ENCODE assay signal across 9 cellular contexts in the genomic region with DNA sequence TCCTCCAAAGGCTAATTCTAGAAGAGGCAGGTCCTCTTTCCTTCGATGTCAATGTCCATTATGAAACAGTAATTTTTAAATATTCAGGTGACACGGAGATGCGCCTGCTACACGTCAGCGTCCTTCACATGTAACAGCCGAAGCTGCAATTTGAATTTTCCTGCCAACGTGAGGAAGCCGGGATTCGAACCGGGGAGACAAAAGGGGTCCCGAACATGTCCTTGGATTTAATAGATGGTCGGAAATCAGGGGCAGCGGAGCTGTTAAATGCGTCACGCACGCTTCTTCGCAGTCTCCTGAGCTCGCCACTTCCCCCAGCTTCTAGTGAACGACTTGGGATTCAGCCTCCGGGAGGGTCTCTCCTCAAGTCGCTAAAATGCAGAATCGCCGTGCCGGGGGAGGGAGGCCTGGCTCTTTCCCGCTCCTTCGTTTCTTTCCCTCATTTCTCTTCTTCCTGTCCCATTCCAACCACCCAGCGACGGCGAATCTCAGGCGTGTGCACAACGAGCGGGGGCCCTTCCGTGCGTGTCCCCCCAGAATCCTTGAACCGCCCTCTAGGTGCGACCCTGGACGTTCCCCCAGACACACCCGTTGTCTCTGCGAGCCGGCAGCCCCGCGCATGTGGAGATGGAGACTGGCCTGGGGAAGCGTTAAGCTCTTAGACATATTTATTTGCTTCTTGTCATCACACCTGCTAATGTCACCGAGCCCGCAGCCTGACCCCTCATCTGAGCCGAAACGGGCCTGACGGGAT. TPM values are rescaled to one million over a fixed set of nuclear protein-coding genes. Genes with fewer than 3 reads are reported as not detected.
DNase-seq lines count a peak whose midpoint lies in the region; ATAC-seq and TF ChIP-seq lines count a peak whose summit lies in the region.
"Had no signal": no experiment of that assay in that cellular context is flagged by ENCODE, and none has a peak within 500 bp of the region (broad histone marks: within the 10 kb centered on the region; RNA-seq: fewer than 3 reads in every experiment).

No MANE protein-coding gene starts in this region.

- H2BK12ac ChIP-seq in H9 (ENCODE audit: insufficient read length, low read depth, low read length), result no peak overlapping the region

- no peaks in the 10 kb centered on the region for H3K9me3 Mint-ChIP-seq in CD4-positive, alpha-beta T cell
- peaks cover 0 to 4% of the 10 kb centered on the region in 2 experiments; a peak in 2 of 5 replicates for H3K9me3 Mint-ChIP-seq in H9
- H3K9me3 Mint-ChIP-seq in naive thymus-derived CD4-positive, alpha-beta T cell, result peaks cover 0 to 5% (median 0%) of the 10 kb centered on the region in 11 donors

- peaks cover 27% of the 10 kb centered on the region for H3K23me2 ChIP-seq in H9 (ENCODE audit: insufficient read length, low read depth, low read length, poor library complexity, severe bottlenecking)

- no peak overlapping the region for H3K23ac ChIP-seq in H9 (ENCODE audit: insufficient read length, low read depth, low read length)

- H4K91ac ChIP-seq in H9 (ENCODE audit: insufficient read length, low read depth, low read length), result no peak overlapping the region

- H3K4me1 ChIP-seq in H9 (ENCODE audit: insufficient read depth, low read length), result no peaks in the 10 kb centered on the region; the same call in 1 of the 2 replicates
- peaks cover 22 to 35% of the 10 kb centered on the region in 2 donors for H3K4me1 ChIP-seq in naive thymus-derived CD4-positive, alpha-beta T cell (ENCODE audit: control insufficient read depth in 2 of 2, insufficient read depth in 2 of 2, low read length in 2 of 2)

- H2AK5ac ChIP-seq in H9 (ENCODE audit: insufficient read length, low read length), result no peak overlapping the region

- H3K36me3 ChIP-seq in naive thymus-derived CD4-positive, alpha-beta T cell (ENCODE audit: control insufficient read depth in 2 of 3, insufficient read depth in 3 of 3, low read length in 3 of 3), result no peaks in the 10 kb centered on the region

- H4K20me1 ChIP-seq in H9 (ENCODE audit: control insufficient read depth, insufficient read depth, insufficient read length), result no peaks in the 10 kb centered on the region

- H3K4me2 ChIP-seq in H9 (ENCODE audit: insufficient read depth, insufficient read length, low read length), result peak overlapping the region; percentile 44

- peaks cover 6% of the 10 kb centered on the region for H3K36me3 Mint-ChIP-seq in CD4-positive, alpha-beta T cell (ENCODE audit: low read depth)
- no peaks in the 10 kb centered on the region for H3K36me3 Mint-ChIP-seq in H9 (ENCODE audit: insufficient read depth in 1 of 3, low read depth in 3 of 3)
- H3K36me3 Mint-ChIP-seq in naive thymus-derived CD4-positive, alpha-beta T cell, result no peaks in the 10 kb centered on the region

- no peak overlapping the region for H2BK5ac ChIP-seq in H9 (ENCODE audit: insufficient read length, low read length)

- H3K56ac ChIP-seq in H9 (ENCODE audit: insufficient read length, low read depth, low read length), result no peak overlapping the region

- H2BK20ac ChIP-seq in H9 (ENCODE audit: low read depth, low read length, poor library complexity, severe bottlenecking), result no peak overlapping the region

- no peak overlapping the region for H4K5ac ChIP-seq in H9 (ENCODE audit: insufficient read length, low read depth, low read length)

- no peak overlapping the region for H3K18ac ChIP-seq in H9 (ENCODE audit: insufficient read length, low read depth, low read length)

- H3K4me1 Mint-ChIP-seq in CD4-positive, alpha-beta T cell (ENCODE audit: low read depth), result peaks cover 58% of the 10 kb centered on the region
- peaks cover 38 to 46% of the 10 kb centered on the region in 2 experiments for H3K4me1 Mint-ChIP-seq in H9
- H3K4me1 Mint-ChIP-seq in naive thymus-derived CD4-positive, alpha-beta T cell, result peaks cover 33 to 61% (median 52%) of the 10 kb centered on the region in 7 donors

- no peak overlapping the region for H3K27ac ChIP-seq in CD4-positive, alpha-beta T cell (ENCODE audit: low read depth, low read length)
- no peak overlapping the region for H3K27ac ChIP-seq in H9 (ENCODE audit: insufficient read length, low read depth, low read length)
- H3K27ac ChIP-seq in naive thymus-derived CD4-positive, alpha-beta T cell (ENCODE audit: low read depth, low read length), result no peak overlapping the region

- no peak overlapping the region for H4K8ac ChIP-seq in H9 (replicated peaks; ENCODE audit: insufficient read length, low read depth, low read length)

- intact Hi-C loops in CD4-positive, alpha-beta T cell (cut with DNase I, micrococcal nuclease), result loop anchor here in 1 of 2 experiments (10.0 kb wide), 1 partner anchor 836 kb away; no protein-coding TSS in a partner anchor
- intact Hi-C loops in naive thymus-derived CD4-positive, alpha-beta T cell (cut with micrococcal nuclease), result loop anchor here (5.0 to 10.0 kb wide), 2 partner anchors 639 to 1456 kb away; a partner anchor contains a TSS

- H3K79me2 ChIP-seq in H9 (ENCODE audit: insufficient read depth, low read length), result no peaks in the 10 kb centered on the region

- no peak for TF ChIP-seq CTCF in CD4-positive, alpha-beta T cell (IDR thresholded peaks at IDR 0.05)
- TF ChIP-seq CTCF in H9 (conservative IDR thresholded peaks at IDR 0.05), result no peak

- no peak overlapping the region for H2BK15ac ChIP-seq in H9 (ENCODE audit: low read depth, low read length)

- H3K27me3 Mint-ChIP-seq in CD4-positive, alpha-beta T cell, result peaks cover 72% of the 10 kb centered on the region
- H3K27me3 Mint-ChIP-seq in H9 (ENCODE audit: low read depth), result peaks cover 84% of the 10 kb centered on the region
- H3K27me3 Mint-ChIP-seq in naive thymus-derived CD4-positive, alpha-beta T cell, result peaks cover 59 to 70% (median 64%) of the 10 kb centered on the region in 5 donors

- H3K79me1 ChIP-seq in H9 (ENCODE audit: insufficient read depth, low read depth, low read length, poor library complexity, severe bottlenecking), result no peaks in the 10 kb centered on the region

- no peaks in the 10 kb centered on the region for H3K9me3 ChIP-seq in CD4-positive, alpha-beta T cell (ENCODE audit: control insufficient read depth, low read length)
- no peaks in the 10 kb centered on the region for H3K9me3 ChIP-seq in H9 (ENCODE audit: control insufficient read depth, low read depth, low read length)
- no peaks in the 10 kb centered on the region for H3K9me3 ChIP-seq in naive thymus-derived CD4-positive, alpha-beta T cell (ENCODE audit: control insufficient read depth in 2 of 3, low read length in 3 of 3)

- no peak overlapping the region for H3K9ac ChIP-seq in H9 (ENCODE audit: extremely low read depth, insufficient read length, low read length)

- no peak overlapping the region for H2AFZ ChIP-seq in H9 (ENCODE audit: low read length)

- peak overlapping the region; percentile 85 for H3K4me3 Mint-ChIP-seq in CD4-positive, alpha-beta T cell
- H3K4me3 Mint-ChIP-seq in H9, result peak overlapping the region; percentile 40 to 73
- peak overlapping the region; percentile 44 to 79 (median 68) for H3K4me3 Mint-ChIP-seq in naive thymus-derived CD4-positive, alpha-beta T cell

- H3K27ac Mint-ChIP-seq in CD4-positive, alpha-beta T cell, result no peak overlapping the region
- H3K27ac Mint-ChIP-seq in H9, result no peak overlapping the region
- H3K27ac Mint-ChIP-seq in naive thymus-derived CD4-positive, alpha-beta T cell, result peak overlapping the region in 1 of 9 donors; percentile 84

- WGBS in H9 (ENCODE audit: extremely low coverage, insufficient read length, low lambda C conversion rate), result no CpG with 5 or more reads among the region's 48 CpGs

- H3K4ac ChIP-seq in H9 (ENCODE audit: low read depth, low read length), result no peak overlapping the region

- no peak overlapping the region for H3K14ac ChIP-seq in H9 (ENCODE audit: insufficient read depth, low read length)

- DNase-seq in CD4-positive, alpha-beta T cell, result no peak
- no peak for DNase-seq in H9
- peak; percentile 40 for DNase-seq in astrocyte of the hippocampus (ENCODE audit: low read depth, low spot score)
- no peak for DNase-seq in naive thymus-derived CD4-positive, alpha-beta T cell
- DNase-seq in epidermal melanocyte (ENCODE audit: insufficient read length, low spot score), result no peak
- DNase-seq in activated gamma-delta T cell (lab: John Stamatoyannopoulos, UW), result no peak
- DNase-seq in occipital lobe (lab: John Stamatoyannopoulos, UW), result no peak
- DNase-seq: stimulated activated CD4-positive, alpha-beta T cell treated with anti-CD3 and anti-CD28 coated beads, Interleukin-4, amount 100 ng/mL, for 1 hour had no signal

- H3K4me3 ChIP-seq in naive thymus-derived CD4-positive, alpha-beta T cell (ENCODE audit: low read length), result no peak overlapping the region

- no peak overlapping the region for H3T11ph ChIP-seq in H9 (ENCODE audit: low read length)

- no peak for ATAC-seq in CD4-positive, alpha-beta T cell (ENCODE audit: poor library complexity)
- ATAC-seq in naive thymus-derived CD4-positive, alpha-beta T cell, result no peak
- no peak for ATAC-seq in GM19035 (IDR thresholded peaks at IDR 0.05; ENCODE audit: unreplicated experiment)

- H3K27me3 ChIP-seq in CD4-positive, alpha-beta T cell (ENCODE audit: control insufficient read depth, insufficient read depth, low read length), result peaks cover 80% of the 10 kb centered on the region
- H3K27me3 ChIP-seq in H9 (ENCODE audit: insufficient read depth, low read length), result peaks cover 75% of the 10 kb centered on the region
- peaks cover 20 to 35% of the 10 kb centered on the region in 2 donors for H3K27me3 ChIP-seq in naive thymus-derived CD4-positive, alpha-beta T cell (ENCODE audit: control insufficient read depth in 2 of 2, insufficient read depth in 2 of 2, low read length in 2 of 2)

- CTCF ChIA-PET in CD4-positive, alpha-beta T cell (lab: Charles Lee), result no interaction called here
- CTCF ChIA-PET in naive thymus-derived CD4-positive, alpha-beta T cell (lab: Charles Lee), result interaction anchor here (1.4 to 4.1 kb wide), 2 partner anchors 11 to 1026 kb away, joined by 8 to 14 read pairs; no protein-coding TSS in a partner anchor

- POLR2A ChIA-PET in CD4-positive, alpha-beta T cell (lab: Charles Lee), result interaction anchor here (1.5 kb wide), 1 partner anchor 1026 kb away, joined by 4 read pairs; no protein-coding TSS in a partner anchor
- POLR2A ChIA-PET in naive thymus-derived CD4-positive, alpha-beta T cell (lab: Charles Lee), result interaction anchor here (0.8 kb wide), 1 partner anchor 17 kb away, joined by 3 read pairs; no protein-coding TSS in a partner anchor

- H2BK120ac ChIP-seq in H9 (ENCODE audit: low read depth, low read length, poor library complexity, severe bottlenecking), result no peak overlapping the region

RNA-seq across cellular contexts. Expression of a gene that starts 1.3 kb away (rescaled TPM):
- total RNA-seq in CD4-positive, alpha-beta T cell, result not detected
- total RNA-seq in H9 (2021) (0.04 TPM in 1 of 2 replicates, not detected in the other), occipital lobe (4.8 TPM)
- not detected for total RNA-seq in naive thymus-derived CD4-positive, alpha-beta T cell
- not detected for polyA plus RNA-seq in naive thymus-derived CD4-positive, alpha-beta T cell
